Comparison of ENCODE assay signal across 8 cellular contexts in the genomic region with DNA sequence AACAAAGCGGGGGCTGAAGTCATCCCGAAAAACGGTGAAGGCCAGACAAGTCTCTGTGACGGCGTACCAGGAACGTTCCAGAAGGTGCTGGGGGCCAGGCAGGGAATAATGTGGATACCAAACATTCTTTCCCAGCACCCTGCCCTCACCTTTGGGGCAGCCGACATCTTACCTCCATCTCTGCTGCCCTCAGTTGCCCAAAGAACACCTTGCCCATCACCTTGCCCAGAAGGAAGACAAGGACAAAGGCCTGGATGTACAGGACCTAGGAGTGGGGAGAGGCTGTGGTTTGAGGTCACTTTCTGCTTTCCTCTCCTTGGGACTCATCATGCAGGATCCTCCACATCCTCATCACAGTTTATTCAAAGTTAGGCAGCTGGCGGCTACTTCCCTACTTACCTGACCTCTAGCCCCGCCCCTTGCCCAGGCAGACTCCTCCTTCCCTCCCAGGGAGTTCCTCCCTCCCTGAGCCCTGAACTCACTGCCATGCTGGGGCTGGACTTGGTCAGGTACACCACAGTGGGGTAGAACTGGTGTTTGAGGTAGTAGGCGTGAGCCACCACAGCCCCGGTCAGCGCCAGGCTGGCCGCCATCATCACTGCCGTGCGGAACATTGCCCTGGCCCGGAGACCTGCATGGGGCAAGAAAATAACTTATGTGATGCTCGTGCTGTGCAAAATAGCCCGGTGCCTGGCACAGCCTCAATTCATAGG. TPM values are rescaled to one million over a fixed set of nuclear protein-coding genes. Genes with fewer than 3 reads are reported as not detected.
DNase-seq lines count a peak whose midpoint lies in the region; ATAC-seq and TF ChIP-seq lines count a peak whose summit lies in the region.

No MANE protein-coding gene starts in this region.

- no peaks in the 10 kb centered on the region for H3K9me3 Mint-ChIP-seq in activated CD4-positive, alpha-beta T cell treated with anti-CD3 and anti-CD28 coated beads for 36 hours (ENCODE audit: low read depth)
- H3K9me3 Mint-ChIP-seq in stimulated activated naive B cell treated with anti-CD40 and anti-IgM and Interleukin-4, amounts not matched to agents 10 μg/mL and 1 μg/mL and 100 μg/mL, for 72 hours, result no peaks in the 10 kb centered on the region

- H3K4me3 ChIP-seq in OCI-LY3 (ENCODE audit: low read length) (peak overlapping the region; percentile 93), body of pancreas (peak overlapping the region; percentile 63 to 83)

- H3K79me2 ChIP-seq in OCI-LY3 (ENCODE audit: low read length), result peaks cover 47% of the 10 kb centered on the region

- no peaks in the 10 kb centered on the region for H4K20me1 ChIP-seq in OCI-LY3 (ENCODE audit: insufficient read depth, low read length)

- H3K27ac ChIP-seq in OCI-LY3 (ENCODE audit: low read length) (peak overlapping the region; percentile 99), body of pancreas (peak overlapping the region; percentile 98 to 100 (median 99))

- no peaks in the 10 kb centered on the region for H3K9me3 ChIP-seq in OCI-LY3 (ENCODE audit: insufficient read depth, low read length)
- no peaks in the 10 kb centered on the region for H3K9me3 ChIP-seq in body of pancreas

- POLR2A ChIA-PET in activated CD4-positive, alpha-beta T cell treated with anti-CD3 and anti-CD28 coated beads for 36 hours (lab: Charles Lee), result interaction anchor here (0.6 to 3.2 kb wide), 3 partner anchors 11 to 364 kb away, joined by 3 to 14 read pairs (median 5); partner anchors contain the start of genes FAU, MRPL49 and POLA2

- intact Hi-C loops in activated CD4-positive, alpha-beta T cell treated with anti-CD3 and anti-CD28 coated beads for 36 hours (cut with DNase I, micrococcal nuclease), result no loop called here
- intact Hi-C loops in body of pancreas (cut with DNase I), result loop anchor here (5.0 kb wide), 1 partner anchor 54 kb away; no protein-coding TSS in a partner anchor
- intact Hi-C loops in left colon (cut with DNase I, micrococcal nuclease), result no loop called here

- no peaks in the 10 kb centered on the region for H3K27me3 Mint-ChIP-seq in activated CD4-positive, alpha-beta T cell treated with anti-CD3 and anti-CD28 coated beads for 36 hours
- H3K27me3 Mint-ChIP-seq in stimulated activated naive B cell treated with anti-CD40 and anti-IgM and Interleukin-4, amounts not matched to agents 10 μg/mL and 1 μg/mL and 100 μg/mL, for 72 hours, result no peaks in the 10 kb centered on the region

- H3K27me3 ChIP-seq in OCI-LY3 (ENCODE audit: low read depth, low read length) (no peaks in the 10 kb centered on the region), body of pancreas (no peaks in the 10 kb centered on the region)

- TF ChIP-seq POLR2A in body of pancreas (IDR thresholded peaks at IDR 0.05), result peak; percentile 25 to 61 (median 57)

- 15 to 23% methylated on average over 13 to 18 of the region's 18 CpGs for WGBS in body of pancreas, 2 donors

- peaks cover 27% of the 10 kb centered on the region for H3K4me1 Mint-ChIP-seq in activated CD4-positive, alpha-beta T cell treated with anti-CD3 and anti-CD28 coated beads for 36 hours
- peaks cover 49 to 81% of the 10 kb centered on the region in 2 donors for H3K4me1 Mint-ChIP-seq in stimulated activated naive B cell treated with anti-CD40 and anti-IgM and Interleukin-4, amounts not matched to agents 10 μg/mL and 1 μg/mL and 100 μg/mL, for 72 hours

- peak overlapping the region; percentile 97 for H3K4me3 Mint-ChIP-seq in activated CD4-positive, alpha-beta T cell treated with anti-CD3 and anti-CD28 coated beads for 36 hours
- peak overlapping the region; percentile 98 for H3K4me3 Mint-ChIP-seq in stimulated activated naive B cell treated with anti-CD40 and anti-IgM and Interleukin-4, amounts not matched to agents 10 μg/mL and 1 μg/mL and 100 μg/mL, for 72 hours

- peaks cover 44% of the 10 kb centered on the region for H3K36me3 ChIP-seq in OCI-LY3 (replicated peaks; ENCODE audit: low read depth, low read length)
- H3K36me3 ChIP-seq in body of pancreas (replicated peaks in 1 of 2; ENCODE audit: insufficient read depth in 1 of 2, low read depth in 2 of 2), result peaks cover 27 to 35% of the 10 kb centered on the region in 2 donors

- ATAC-seq in activated CD4-positive, alpha-beta T cell treated with anti-CD3 and anti-CD28 coated beads for 36 hours, result peak; percentile 23
- ATAC-seq in body of pancreas (peak; percentile 16), left colon (peak; percentile 52), omental fat pad (ENCODE audit: low FRiP score) (no peak), HG02763 (IDR thresholded peaks at IDR 0.05; ENCODE audit: unreplicated experiment) (no peak)
- ATAC-seq in stimulated activated naive B cell treated with anti-CD40 and anti-IgM and Interleukin-4, amounts not matched to agents 10 μg/mL and 1 μg/mL and 100 μg/mL, for 72 hours (replicated peaks), result peak; percentile 21 to 23

- TF ChIP-seq CTCF in OCI-LY3 (IDR thresholded peaks at IDR 0.05; ENCODE audit: low read depth, low read length) (no peak), body of pancreas (IDR thresholded peaks at IDR 0.05) (no peak), omental fat pad (IDR thresholded peaks at IDR 0.05) (no peak)

- H3K4me1 ChIP-seq in OCI-LY3 (ENCODE audit: low read length) (peaks cover 36% of the 10 kb centered on the region), body of pancreas (peaks cover 49% of the 10 kb centered on the region)

- peaks cover 12% of the 10 kb centered on the region for H3K36me3 Mint-ChIP-seq in activated CD4-positive, alpha-beta T cell treated with anti-CD3 and anti-CD28 coated beads for 36 hours (ENCODE audit: low read depth)
- peaks cover 48 to 60% of the 10 kb centered on the region in 2 donors for H3K36me3 Mint-ChIP-seq in stimulated activated naive B cell treated with anti-CD40 and anti-IgM and Interleukin-4, amounts not matched to agents 10 μg/mL and 1 μg/mL and 100 μg/mL, for 72 hours

- H3K9ac ChIP-seq in OCI-LY3 (ENCODE audit: low read length), result peak overlapping the region; percentile 99

- no peak overlapping the region for H2AFZ ChIP-seq in OCI-LY3 (ENCODE audit: low read depth, low read length)

- H3K4me2 ChIP-seq in OCI-LY3 (ENCODE audit: low read length), result peak overlapping the region; percentile 100

- H3K27ac Mint-ChIP-seq in activated CD4-positive, alpha-beta T cell treated with anti-CD3 and anti-CD28 coated beads for 36 hours, result peak overlapping the region; percentile 97
- H3K27ac Mint-ChIP-seq in stimulated activated naive B cell treated with anti-CD40 and anti-IgM and Interleukin-4, amounts not matched to agents 10 μg/mL and 1 μg/mL and 100 μg/mL, for 72 hours, result peak overlapping the region; percentile 100

- DNase-seq in activated CD4-positive, alpha-beta T cell treated with anti-CD3 and anti-CD28 coated beads for 36 hours, result peak; percentile 83
- DNase-seq in activated CD4-positive, alpha-beta T cell treated with anti-CD3 and anti-CD28 coated beads for 1 hour, result no peak
- DNase-seq in body of pancreas (peak; percentile 86 to 91 (median 91)), left colon (peak; percentile 92 to 93), omental fat pad (ENCODE audit: low spot score) (no peak)
- DNase-seq in stimulated activated naive B cell treated with anti-CD40 and anti-IgM and Interleukin-4, amounts not matched to agents 10 μg/mL and 1 μg/mL and 100 μg/mL, for 72 hours, result peak; percentile 61

- CTCF ChIA-PET in activated CD4-positive, alpha-beta T cell treated with anti-CD3 and anti-CD28 coated beads for 36 hours (lab: Charles Lee), result interaction anchor here (0.7 to 2.6 kb wide), 2 partner anchors 11 to 16 kb away, joined by 3 to 7 read pairs; partner anchors contain the start of genes FAU, MRPL49 and ZNHIT2

RNA-seq across cellular contexts. Expression of gene SYVN1, which starts 1.2 kb away (rescaled TPM):
- total RNA-seq in activated CD4-positive, alpha-beta T cell treated with anti-CD3 and anti-CD28 coated beads for 36 hours, result 10 to 100 TPM; 24.3 to 31.1 TPM
- total RNA-seq in body of pancreas (10 to 100 TPM; 41.0 to 97.2 TPM), left colon (10 to 100 TPM; 64.5 to 70.4 TPM), omental fat pad (10 to 100 TPM; 47.1 to 58.2 (median 50.5) TPM)

RNA-seq across cellular contexts. Expression of gene MRPL49, which starts 11.0 kb away (rescaled TPM):
- total RNA-seq in activated CD4-positive, alpha-beta T cell treated with anti-CD3 and anti-CD28 coated beads for 36 hours, result 10 to 100 TPM; 58.5 to 62.5 TPM
- total RNA-seq in body of pancreas, result 10 to 100 TPM; 34.2 to 35.6 TPM
- 10 to 100 TPM; 47.0 to 54.5 TPM for total RNA-seq in left colon
- 10 to 100 TPM; 37.2 to 47.9 (median 43.2) TPM for total RNA-seq in omental fat pad

RNA-seq across cellular contexts. Expression of gene FAU, which starts 11.2 kb away (rescaled TPM):
- 1,000 to 10,000 TPM; 1,125 to 1,182 TPM for total RNA-seq in activated CD4-positive, alpha-beta T cell treated with anti-CD3 and anti-CD28 coated beads for 36 hours
- total RNA-seq in body of pancreas, result 1,000 to 10,000 TPM; 1,320 to 1,355 TPM
- total RNA-seq in left colon, result 100 to 1,000 TPM; 701 to 737 TPM
- total RNA-seq in omental fat pad, result 100 to 1,000 TPM; 612 to 842 (median 711) TPM

RNA-seq across cellular contexts. Expression of gene ZNHIT2, which starts 15.6 kb away (rescaled TPM):
- total RNA-seq in activated CD4-positive, alpha-beta T cell treated with anti-CD3 and anti-CD28 coated beads for 36 hours, result 1 to 10 TPM; 7.1 to 9.7 TPM
- total RNA-seq in body of pancreas, result 10 to 100 TPM; 18.7 to 33.9 TPM
- total RNA-seq in left colon, result 1 to 10 TPM; 7.3 to 9.7 TPM
- total RNA-seq in omental fat pad, result 10 to 100 TPM; 12.1 to 18.6 (median 15.3) TPM

RNA-seq across cellular contexts. Expression of gene TM7SF2, which starts 21.5 kb away (rescaled TPM):
- 10 to 100 TPM; 17.4 to 18.1 TPM for total RNA-seq in activated CD4-positive, alpha-beta T cell treated with anti-CD3 and anti-CD28 coated beads for 36 hours
- total RNA-seq in body of pancreas (10 to 100 TPM; 25.4 to 85.6 TPM), left colon (10 to 100 TPM; 24.6 to 36.0 TPM), omental fat pad (100 to 1,000 TPM in 1 of 4 donors, 10 to 100 TPM in 3; 44.8 to 345 (median 88.6) TPM)

Comparison
In these comparisons a context has a peak if more than half of its experiments do, and no peak if none do; other contexts are left out.
1. DNase-seq: peak in activated CD4-positive, alpha-beta T cell treated with anti-CD3 and anti-CD28 coated beads for 36 hours (single experiment), body of pancreas (4 of 4), left colon (2 of 2) and stimulated activated naive B cell treated with anti-CD40 and anti-IgM and Interleukin-4, amounts not matched to agents 10 μg/mL and 1 μg/mL and 100 μg/mL, for 72 hours (single experiment); none in activated CD4-positive, alpha-beta T cell treated with anti-CD3 and anti-CD28 coated beads for 1 hour (single experiment) and omental fat pad (single experiment).
2. ATAC-seq: peak in activated CD4-positive, alpha-beta T cell treated with anti-CD3 and anti-CD28 coated beads for 36 hours (single experiment), body of pancreas (single experiment), left colon (single experiment) and stimulated activated naive B cell treated with anti-CD40 and anti-IgM and Interleukin-4, amounts not matched to agents 10 μg/mL and 1 μg/mL and 100 μg/mL, for 72 hours (2 of 2); none in omental fat pad (single experiment) and HG02763 (single experiment).